23 cellular contexts compared by ENCODE assay signal in the genomic region with DNA sequence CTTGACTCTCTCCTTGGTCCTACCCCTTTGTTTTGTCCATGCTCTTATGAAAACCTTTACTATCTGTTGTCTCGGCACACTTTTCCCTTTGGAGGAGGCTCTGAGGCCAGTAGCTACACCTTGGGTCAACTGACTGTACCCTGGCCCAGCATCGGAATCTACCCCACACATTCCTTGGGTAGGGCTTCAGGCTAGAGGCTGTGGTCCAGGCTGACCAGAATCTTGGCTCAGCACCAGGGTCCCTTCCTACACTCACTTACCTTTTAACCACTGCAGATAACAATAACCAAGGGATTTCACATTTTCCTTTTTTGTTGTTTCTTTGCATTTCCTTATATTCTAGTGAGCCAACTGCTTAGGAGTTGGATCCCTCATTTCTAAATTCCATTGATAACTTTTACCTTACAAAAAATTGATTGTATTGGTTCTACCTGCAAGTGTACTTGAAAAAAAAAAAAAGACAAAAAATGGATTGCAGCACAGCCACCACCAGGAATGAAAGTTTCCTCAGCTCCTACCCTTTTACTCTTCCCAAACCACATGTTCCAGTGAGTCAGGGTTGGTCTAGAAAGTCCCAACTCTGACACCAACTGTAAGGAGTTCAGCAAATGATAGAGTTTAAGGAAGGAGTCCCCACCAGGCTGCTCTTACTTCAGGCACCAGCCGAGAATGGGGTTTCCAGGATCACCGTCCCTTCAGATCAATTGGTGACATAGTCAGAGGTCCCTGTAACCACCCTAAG.
DNase-seq lines count a peak whose midpoint lies in the region; ATAC-seq and TF ChIP-seq lines count a peak whose summit lies in the region.
"Had no signal": no experiment of that assay in that cellular context is flagged by ENCODE, and none has a peak within 500 bp of the region (broad histone marks: within the 10 kb centered on the region; RNA-seq: fewer than 3 reads in every experiment).

No MANE protein-coding gene starts in this region.

- H4K20me1 ChIP-seq in GM23248 (ENCODE audit: insufficient read depth) (no peaks in the 10 kb centered on the region), mammary epithelial cell (ENCODE audit: insufficient read depth, low read length) (no peaks in the 10 kb centered on the region)

- no peaks in the 10 kb centered on the region for H3K9me3 Mint-ChIP-seq in CD8-positive, alpha-beta memory T cell
- H3K9me3 Mint-ChIP-seq: activated naive CD4-positive, alpha-beta T cell treated with anti-CD3 and anti-CD28 coated beads for 36 hours; activated T-cell treated with anti-CD3 and anti-CD28 coated beads, Interleukin-2, amount 50 U/mL, for 24 hours had no signal

- H3K9me2 ChIP-seq in GM23248 (ENCODE audit: insufficient read depth): no peaks in the 10 kb centered on the region

- H2AFZ ChIP-seq in GM23248 (no peak overlapping the region), mammary epithelial cell (ENCODE audit: low read depth, low read length) (no peak overlapping the region)

- H3K27me3 Mint-ChIP-seq in CD8-positive, alpha-beta memory T cell: peaks cover 21 to 33% of the 10 kb centered on the region in 2 donors

- no peak overlapping the region for H3K4me3 ChIP-seq in GM23248
- no peak overlapping the region for H3K4me3 ChIP-seq in mammary epithelial cell (replicated peaks in 1 of 3; ENCODE audit: insufficient read depth in 1 of 3, low read depth in 2 of 3, low read length in 3 of 3)
- no peak overlapping the region for H3K4me3 ChIP-seq in CD8-positive, alpha-beta memory T cell (ENCODE audit: low read length)
- H3K4me3 ChIP-seq in transverse colon: no peak overlapping the region
- H3K4me3 ChIP-seq: HAP-1, psoas muscle had no signal

- intact Hi-C loops in mammary epithelial cell (cut with micrococcal nuclease): loop anchor here (10.0 kb wide), 1 partner anchor 420 kb away; no protein-coding TSS in a partner anchor
- intact Hi-C loops in transverse colon (cut with DNase I; ENCODE audit: low total_unique reads): loop anchor here (5.0 kb wide), 1 partner anchor 552 kb away; no protein-coding TSS in a partner anchor

- WGBS in GM23248 (ENCODE audit: low coverage in 1 of 2, low lambda C conversion rate in 2 of 2, missing lambda C conversion rate in 2 of 2), 2 experiments: 44 to 51% methylated on average over 4 of the region's 4 CpGs
- WGBS in mammary epithelial cell (ENCODE audit: low coverage, missing lambda C conversion rate): 55% methylated on average over 4 of the region's 4 CpGs
- 79 to 100% methylated on average over 2 to 4 of the region's 4 CpGs for WGBS in transverse colon (ENCODE audit: low coverage in 1 of 2), 2 donors

- BruUV-seq in mammary epithelial cell (replicated peaks; lab: Mats Ljungman, UMichigan): no TSS peak

- TF ChIP-seq CTCF in mammary epithelial cell (conservative IDR thresholded peaks at IDR 0.05 in 1 of 2, IDR thresholded peaks at IDR 0.05 in 1 of 2; ENCODE audit: extremely low read depth in 1 of 2, insufficient read depth in 1 of 2, low read depth in 1 of 2, low read length in 2 of 2) (no peak), foreskin keratinocyte (conservative IDR thresholded peaks at IDR 0.05) (no peak), transverse colon (IDR thresholded peaks at IDR 0.05) (no peak)

- DNase-seq in AG08395 (ENCODE audit: low spot score): peak; percentile 70
- peak; percentile 80 for DNase-seq in GM23248
- peak; percentile 62 for DNase-seq in mammary epithelial cell
- peak in 1 of 2 donors; percentile 42 for DNase-seq in foreskin keratinocyte
- DNase-seq in CD8-positive, alpha-beta memory T cell: no peak
- no peak for DNase-seq in NCI-H1436 (lab: John Stamatoyannopoulos, UW)
- no peak for DNase-seq in transverse colon
- DNase-seq: activated CD4-positive, alpha-beta T cell treated with anti-CD3 and anti-CD28 coated beads for 36 hours; activated naive CD4-positive, alpha-beta T cell treated with anti-CD3 and anti-CD28 coated beads for 36 hours; activated T-cell treated with anti-CD3 and anti-CD28 coated beads, Interleukin-2, amount 50 U/mL, for 24 hours; C1 segment of cervical spinal cord; DMS79 treated with DMSO at 0.1 percent for 48 hours; effector CD4-positive, alpha-beta T cell; Kasumi-1; kidney glomerular epithelial cell; NCI-H1048; NCI-H187; psoas muscle; T-helper 2 cell had no signal

- H3K4me1 Mint-ChIP-seq in CD8-positive, alpha-beta memory T cell: peaks cover 8 to 14% (median 13%) of the 10 kb centered on the region in 3 donors

- in situ Hi-C loops in GM23248 (cut with MboI): loop anchor here (5.0 kb wide), 2 partner anchors 147 to 562 kb away; no protein-coding TSS in a partner anchor
- in situ Hi-C loops in mammary epithelial cell (cut with MboI; ENCODE audit: low sequenced_read_pairs in 2 of 2): loop anchor here (5.0 to 10.0 kb wide), 3 partner anchors 147 to 560 kb away; no protein-coding TSS in a partner anchor
- in situ Hi-C loops in transverse colon (cut with MboI; ENCODE audit: low pct_ligation_motif_present in 1 of 4, low pct_unique_long_range_greater_than_20kb in 1 of 4, low sequenced_read_pairs in 3 of 4): loop anchor here (5.0 to 25.0 kb wide), 3 partner anchors 147 to 557 kb away; no protein-coding TSS in a partner anchor

- no peaks in the 10 kb centered on the region for H3K27me3 ChIP-seq in GM23248 (replicated peaks; ENCODE audit: insufficient read depth)
- H3K27me3 ChIP-seq in mammary epithelial cell (ENCODE audit: insufficient read depth, low read length): no peaks in the 10 kb centered on the region
- H3K27me3 ChIP-seq in foreskin keratinocyte: peaks cover 5% of the 10 kb centered on the region
- H3K27me3 ChIP-seq in CD8-positive, alpha-beta memory T cell (ENCODE audit: insufficient read depth, low read length, poor library complexity, severe bottlenecking): peaks cover 15% of the 10 kb centered on the region
- peaks cover 10% of the 10 kb centered on the region for H3K27me3 ChIP-seq in transverse colon

- CTCF ChIA-PET in mammary epithelial cell (lab: Charles Lee; ENCODE audit: low non-redundant PET): no interaction called here
- CTCF ChIA-PET in CD8-positive, alpha-beta memory T cell (lab: Charles Lee): interaction anchor here (1.6 to 7.5 kb wide), 2 partner anchors 145 to 149 kb away, joined by 7 to 42 read pairs; no protein-coding TSS in a partner anchor

- no peak for ATAC-seq in foreskin keratinocyte
- ATAC-seq in GM18858 (IDR thresholded peaks at IDR 0.05; ENCODE audit: unreplicated experiment): no peak
- ATAC-seq: activated CD4-positive, alpha-beta T cell treated with anti-CD3 and anti-CD28 coated beads for 36 hours; psoas muscle had no signal

- peaks cover 20% of the 10 kb centered on the region for H3K4me1 ChIP-seq in GM23248 (ENCODE audit: insufficient read depth)
- H3K4me1 ChIP-seq in mammary epithelial cell (ENCODE audit: insufficient read depth, low read length): peaks cover 19% of the 10 kb centered on the region
- peaks cover 8% of the 10 kb centered on the region for H3K4me1 ChIP-seq in foreskin keratinocyte
- H3K4me1 ChIP-seq in CD8-positive, alpha-beta memory T cell (ENCODE audit: insufficient read depth, low read length): peaks cover 15% of the 10 kb centered on the region
- peaks cover 0 to 7% (median 1%) of the 10 kb centered on the region in 4 donors for H3K4me1 ChIP-seq in transverse colon

- no peak for TF ChIP-seq POLR2A in transverse colon (IDR thresholded peaks at IDR 0.05)

- H3K27ac Mint-ChIP-seq in CD8-positive, alpha-beta memory T cell: no peak overlapping the region
- H3K27ac Mint-ChIP-seq: activated CD4-positive, alpha-beta T cell treated with anti-CD3 and anti-CD28 coated beads for 36 hours; activated naive CD4-positive, alpha-beta T cell treated with anti-CD3 and anti-CD28 coated beads for 36 hours; activated T-cell treated with anti-CD3 and anti-CD28 coated beads, Interleukin-2, amount 50 U/mL, for 24 hours had no signal

- H3K9ac ChIP-seq in GM23248 (no peak overlapping the region), mammary epithelial cell (ENCODE audit: insufficient read depth, low read length) (no peak overlapping the region)

- H3K79me2 ChIP-seq in GM23248 (ENCODE audit: insufficient read depth): no peaks in the 10 kb centered on the region
- no peaks in the 10 kb centered on the region for H3K79me2 ChIP-seq in mammary epithelial cell (ENCODE audit: insufficient read depth, low read length)

- dilution Hi-C loops in mammary epithelial cell (cut with HindIII; ENCODE audit: low sequenced_read_pairs): loop anchor here (5.0 kb wide), 1 partner anchor 127 kb away; no protein-coding TSS in a partner anchor

- H3K9me3 ChIP-seq in GM23248 (ENCODE audit: low read depth): no peaks in the 10 kb centered on the region
- H3K9me3 ChIP-seq in mammary epithelial cell (replicated peaks; ENCODE audit: insufficient read depth, low read length): no peaks in the 10 kb centered on the region
- H3K9me3 ChIP-seq in CD8-positive, alpha-beta memory T cell (ENCODE audit: low read length): no peaks in the 10 kb centered on the region
- H3K9me3 ChIP-seq in transverse colon: no peaks in the 10 kb centered on the region
- H3K9me3 ChIP-seq: HAP-1, psoas muscle had no signal

- H3F3A ChIP-seq in GM23248 (ENCODE audit: insufficient read depth): peaks cover 11% of the 10 kb centered on the region; the same call in 1 of the 2 replicates

- no peaks in the 10 kb centered on the region for H3K36me3 Mint-ChIP-seq in CD8-positive, alpha-beta memory T cell

- POLR2A ChIA-PET in CD8-positive, alpha-beta memory T cell (lab: Charles Lee): no interaction called here

- H3K4me3 Mint-ChIP-seq in CD8-positive, alpha-beta memory T cell: no peak overlapping the region
- H3K4me3 Mint-ChIP-seq: activated CD4-positive, alpha-beta T cell treated with anti-CD3 and anti-CD28 coated beads for 36 hours; activated naive CD4-positive, alpha-beta T cell treated with anti-CD3 and anti-CD28 coated beads for 36 hours; activated T-cell treated with anti-CD3 and anti-CD28 coated beads, Interleukin-2, amount 50 U/mL, for 24 hours had no signal

- H3K27ac ChIP-seq in GM23248: peak overlapping the region; percentile 26; the same call in 1 of the 2 replicates
- H3K27ac ChIP-seq in mammary epithelial cell (ENCODE audit: insufficient read depth, low read depth, low read length): no peak overlapping the region
- peak overlapping the region; percentile 47 for H3K27ac ChIP-seq in foreskin keratinocyte
- H3K27ac ChIP-seq in CD8-positive, alpha-beta memory T cell (ENCODE audit: low read depth, low read length): no peak overlapping the region
- H3K27ac ChIP-seq in transverse colon: no peak overlapping the region
- H3K27ac ChIP-seq: HL-60, psoas muscle, RWPE1 had no signal

- no peaks in the 10 kb centered on the region for H3K36me3 ChIP-seq in GM23248 (ENCODE audit: low read depth)
- H3K36me3 ChIP-seq in mammary epithelial cell (ENCODE audit: insufficient read depth, low read length): no peaks in the 10 kb centered on the region
- no peaks in the 10 kb centered on the region for H3K36me3 ChIP-seq in CD8-positive, alpha-beta memory T cell (ENCODE audit: insufficient read depth, low read length)
- H3K36me3 ChIP-seq in transverse colon: no peaks in the 10 kb centered on the region
- H3K36me3 ChIP-seq: HAP-1 had no signal

- H3K4me2 ChIP-seq in GM23248 (ENCODE audit: unreplicated experiment) (no peak overlapping the region), mammary epithelial cell (ENCODE audit: insufficient read depth, low read depth, low read length) (no peak overlapping the region)

- no peak for TF ChIP-seq EP300 in transverse colon (IDR thresholded peaks at IDR 0.05; ENCODE audit: low read depth)

Comparison
In these comparisons a context has a peak if more than half of its experiments do, and no peak if none do; other contexts are left out.
1. DNase-seq: peak in AG08395 (single experiment), GM23248 (single experiment) and mammary epithelial cell (single experiment); none in CD8-positive, alpha-beta memory T cell (0 of 5), NCI-H1436 (single experiment) and transverse colon (single experiment).
2. H3K27ac ChIP-seq: peak in GM23248 (single experiment) and foreskin keratinocyte (single experiment); none in mammary epithelial cell (single experiment), CD8-positive, alpha-beta memory T cell (single experiment) and transverse colon (0 of 4).